ENCODE assay signal across 1 cellular context in genomic region chr1:52994658-52995057, GRCh38.
TF ChIP-seq lines count a peak whose summit lies in the region.

No MANE protein-coding gene starts in this region.

TF ChIP-seq in SK-N-SH, 30 proteins besides CTCF, POLR2A, EP300 and RAD21 (continued from another document):
- peak; percentile 67; the same call in 1 of the 2 replicates for TF ChIP-seq REST (IDR thresholded peaks at IDR 0.05; ENCODE audit: low read depth, low read length)
- no peak for TF ChIP-seq RXRA (IDR thresholded peaks at IDR 0.05; ENCODE audit: borderline replicate concordance, low read depth)
- no peak for TF ChIP-seq SIN3A (IDR thresholded peaks at IDR 0.05; ENCODE audit: borderline replicate concordance, low read depth, low read length)
TF ChIP-seq in SK-N-SH: peak in this region for 1.
